ENCODE assay signal across 8 cellular contexts in the genomic region with DNA sequence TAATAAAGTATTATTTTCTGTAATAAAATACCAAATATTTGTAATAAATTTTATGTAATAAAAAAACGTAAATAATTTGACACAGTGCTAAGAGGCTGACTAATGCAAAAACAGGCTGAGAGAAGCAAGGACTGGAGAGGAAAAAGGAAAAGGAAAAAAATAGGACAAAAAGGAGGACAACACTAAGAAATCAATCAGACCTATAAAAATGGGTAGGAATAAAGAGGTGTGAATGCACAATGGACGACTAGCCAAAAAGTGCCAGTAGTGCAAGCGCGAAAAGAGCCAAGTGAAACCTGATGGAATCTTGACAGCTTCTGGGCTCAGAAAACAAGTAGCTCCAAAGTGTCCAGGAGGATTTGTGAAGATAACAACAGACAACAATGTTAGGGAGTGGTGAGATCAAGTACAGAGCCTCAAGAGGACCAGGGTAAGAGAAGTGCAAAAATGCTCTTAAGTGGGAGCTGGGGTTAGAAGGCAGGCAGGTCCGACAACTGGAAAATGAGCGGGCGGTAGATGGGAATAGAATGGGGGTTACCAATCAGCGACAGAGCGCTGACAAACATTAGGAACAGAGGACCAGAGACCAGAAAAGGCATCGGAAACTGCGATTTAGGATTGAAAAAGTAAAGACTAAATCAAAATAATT. TPM values are rescaled to one million over a fixed set of nuclear protein-coding genes. Genes with fewer than 3 reads are reported as not detected.
A peak's percentile ranks its signal among the peaks of the same experiment; 100 is the strongest.
DNase-seq lines count a peak whose midpoint lies in the region; ATAC-seq and TF ChIP-seq lines count a peak whose summit lies in the region.

No MANE protein-coding gene starts in this region.

- 2 to 3% methylated on average over 11 of the region's 11 CpGs for WGBS in aorta, 2 donors

- H3K9me3 Mint-ChIP-seq in CD4-positive, alpha-beta T cell, result no peaks in the 10 kb centered on the region
- peaks cover 2% of the 10 kb centered on the region for H3K9me3 Mint-ChIP-seq in activated naive CD4-positive, alpha-beta T cell treated with anti-CD3 and anti-CD28 coated beads for 36 hours

- POLR2A ChIA-PET in CD4-positive, alpha-beta T cell (lab: Charles Lee), result interaction anchor here (0.6 to 2.2 kb wide), 6 partner anchors 10 to 445 kb away, joined by 3 to 12 read pairs (median 4); a partner anchor contains a TSS

- peak overlapping the region; percentile 73 for H3K4me3 ChIP-seq in NB4 (ENCODE audit: low read depth, low read length)
- peak overlapping the region; percentile 84 for H3K4me3 ChIP-seq in coronary artery
- peak overlapping the region; percentile 93 to 99 for H3K4me3 ChIP-seq in aorta (ENCODE audit: low read length in 2 of 2)

- H3K27ac ChIP-seq in CD4-positive, alpha-beta T cell (ENCODE audit: low read depth, low read length), result peak overlapping the region; percentile 99
- peak overlapping the region; percentile 95 to 98 for H3K27ac ChIP-seq in coronary artery
- H3K27ac ChIP-seq in aorta (ENCODE audit: low read depth in 1 of 2, low read length in 2 of 2), result peak overlapping the region; percentile 33 to 90

- H3K36me3 ChIP-seq in aorta (ENCODE audit: control insufficient read depth in 1 of 2, insufficient read depth in 2 of 2, low read length in 1 of 2), result no peaks in the 10 kb centered on the region

- H3K36me3 Mint-ChIP-seq in CD4-positive, alpha-beta T cell (ENCODE audit: low read depth), result peaks cover 7% of the 10 kb centered on the region
- peaks cover 2% of the 10 kb centered on the region for H3K36me3 Mint-ChIP-seq in activated naive CD4-positive, alpha-beta T cell treated with anti-CD3 and anti-CD28 coated beads for 36 hours (ENCODE audit: low read depth)

- H3K4me1 Mint-ChIP-seq in CD4-positive, alpha-beta T cell (ENCODE audit: low read depth), result peaks cover 30% of the 10 kb centered on the region
- peaks cover 10% of the 10 kb centered on the region for H3K4me1 Mint-ChIP-seq in activated naive CD4-positive, alpha-beta T cell treated with anti-CD3 and anti-CD28 coated beads for 36 hours (ENCODE audit: low read depth)

- no peak for ATAC-seq in CD4-positive, alpha-beta T cell (ENCODE audit: poor library complexity)
- ATAC-seq in GM21526 (IDR thresholded peaks at IDR 0.05; ENCODE audit: low FRiP score, unreplicated experiment) (peak; percentile 14), aorta (ENCODE audit: low FRiP score) (no peak), GM18870 (IDR thresholded peaks at IDR 0.05; ENCODE audit: unreplicated experiment) (no peak)

- H3K9me3 ChIP-seq in CD4-positive, alpha-beta T cell (ENCODE audit: control insufficient read depth, low read length), result no peaks in the 10 kb centered on the region
- no peaks in the 10 kb centered on the region for H3K9me3 ChIP-seq in aorta (ENCODE audit: control insufficient read depth, low read length)

- H3K27me3 ChIP-seq in CD4-positive, alpha-beta T cell (ENCODE audit: control insufficient read depth, insufficient read depth, low read length), result no peaks in the 10 kb centered on the region
- no peaks in the 10 kb centered on the region for H3K27me3 ChIP-seq in aorta (ENCODE audit: control insufficient read depth in 1 of 2, insufficient read depth in 2 of 2, low read length in 1 of 2)

- intact Hi-C loops in CD4-positive, alpha-beta T cell (cut with DNase I, micrococcal nuclease), result loop anchor here (1.0 to 10.0 kb wide), 9 partner anchors 36 to 529 kb away; a partner anchor contains a TSS
- intact Hi-C loops in aorta (cut with DNase I), result loop anchor here (10.0 kb wide), 2 partner anchors 91 to 229 kb away; a partner anchor contains a TSS
- intact Hi-C loops in activated naive CD4-positive, alpha-beta T cell treated with anti-CD3 and anti-CD28 coated beads for 36 hours (cut with micrococcal nuclease), result loop anchor here (1.0 to 10.0 kb wide), 11 partner anchors 21 to 1583 kb away; a partner anchor contains a TSS

- H3K27me3 Mint-ChIP-seq in CD4-positive, alpha-beta T cell, result peaks cover 4% of the 10 kb centered on the region
- no peaks in the 10 kb centered on the region for H3K27me3 Mint-ChIP-seq in activated naive CD4-positive, alpha-beta T cell treated with anti-CD3 and anti-CD28 coated beads for 36 hours (ENCODE audit: low read depth)

- no peak for DNase-seq in CD4-positive, alpha-beta T cell
- DNase-seq in NB4 (ENCODE audit: low read depth) (peak; percentile 34), coronary artery (ENCODE audit: low spot score) (no peak), lung microvascular endothelial cell (ENCODE audit: low read depth in 2 of 2) (peak; percentile 22 to 31), aorta (no peak)
- no peak for DNase-seq in activated naive CD4-positive, alpha-beta T cell treated with anti-CD3 and anti-CD28 coated beads for 36 hours

- no peak overlapping the region for H3K4me3 Mint-ChIP-seq in CD4-positive, alpha-beta T cell
- no peak overlapping the region for H3K4me3 Mint-ChIP-seq in activated naive CD4-positive, alpha-beta T cell treated with anti-CD3 and anti-CD28 coated beads for 36 hours

- TF ChIP-seq POLR2A in NB4 (IDR thresholded peaks at IDR 0.05; ENCODE audit: extremely low read depth, insufficient read length), result no peak

- no peak overlapping the region for H3K27ac Mint-ChIP-seq in CD4-positive, alpha-beta T cell
- H3K27ac Mint-ChIP-seq in activated naive CD4-positive, alpha-beta T cell treated with anti-CD3 and anti-CD28 coated beads for 36 hours, result no peak overlapping the region

- TF ChIP-seq CTCF in CD4-positive, alpha-beta T cell (IDR thresholded peaks at IDR 0.05), result no peak
- TF ChIP-seq CTCF in NB4 (IDR thresholded peaks at IDR 0.05; ENCODE audit: low read depth, low read length) (no peak), coronary artery (IDR thresholded peaks at IDR 0.05) (no peak)

- CTCF ChIA-PET in CD4-positive, alpha-beta T cell (lab: Charles Lee), result interaction anchor here (1.0 kb wide), 2 partner anchors 29 to 112 kb away, joined by 3 read pairs; no protein-coding TSS in a partner anchor
- CTCF ChIA-PET in activated naive CD4-positive, alpha-beta T cell treated with anti-CD3 and anti-CD28 coated beads for 36 hours (lab: Charles Lee), result interaction anchor here (0.6 kb wide), 1 partner anchor 548 kb away, joined by 4 read pairs; no protein-coding TSS in a partner anchor

- H3K4me1 ChIP-seq in aorta (ENCODE audit: control insufficient read depth in 1 of 2, insufficient read depth in 2 of 2, low read length in 2 of 2), result no peaks in the 10 kb centered on the region

RNA-seq across cellular contexts. Expression of a gene that starts 1.2 kb away (rescaled TPM):
- 10 to 100 TPM; 49.9 to 57.8 TPM for total RNA-seq in CD4-positive, alpha-beta T cell
- total RNA-seq in lung microvascular endothelial cell (11.6 and 20.4 TPM in 2 replicates), aorta (10 to 100 TPM; 53.5 to 55.5 TPM)
- 1 to 10 TPM; 4.1 to 6.3 TPM for polyA plus RNA-seq in aorta
- 10 to 100 TPM; 24.6 to 28.6 TPM for total RNA-seq in activated naive CD4-positive, alpha-beta T cell treated with anti-CD3 and anti-CD28 coated beads for 36 hours

Comparison
In these comparisons a context has a peak if more than half of its experiments do, and no peak if none do; other contexts are left out.
1. DNase-seq: peak in NB4 (single experiment) and lung microvascular endothelial cell (2 of 2); none in CD4-positive, alpha-beta T cell (0 of 10), coronary artery (single experiment), aorta (0 of 2) and activated naive CD4-positive, alpha-beta T cell treated with anti-CD3 and anti-CD28 coated beads for 36 hours (single experiment).
2. Peak in every context shown above with its lines, with median percentiles within 50 percentile points of each other: H3K27ac ChIP-seq and H3K4me3 ChIP-seq.